In the genomic region with DNA sequence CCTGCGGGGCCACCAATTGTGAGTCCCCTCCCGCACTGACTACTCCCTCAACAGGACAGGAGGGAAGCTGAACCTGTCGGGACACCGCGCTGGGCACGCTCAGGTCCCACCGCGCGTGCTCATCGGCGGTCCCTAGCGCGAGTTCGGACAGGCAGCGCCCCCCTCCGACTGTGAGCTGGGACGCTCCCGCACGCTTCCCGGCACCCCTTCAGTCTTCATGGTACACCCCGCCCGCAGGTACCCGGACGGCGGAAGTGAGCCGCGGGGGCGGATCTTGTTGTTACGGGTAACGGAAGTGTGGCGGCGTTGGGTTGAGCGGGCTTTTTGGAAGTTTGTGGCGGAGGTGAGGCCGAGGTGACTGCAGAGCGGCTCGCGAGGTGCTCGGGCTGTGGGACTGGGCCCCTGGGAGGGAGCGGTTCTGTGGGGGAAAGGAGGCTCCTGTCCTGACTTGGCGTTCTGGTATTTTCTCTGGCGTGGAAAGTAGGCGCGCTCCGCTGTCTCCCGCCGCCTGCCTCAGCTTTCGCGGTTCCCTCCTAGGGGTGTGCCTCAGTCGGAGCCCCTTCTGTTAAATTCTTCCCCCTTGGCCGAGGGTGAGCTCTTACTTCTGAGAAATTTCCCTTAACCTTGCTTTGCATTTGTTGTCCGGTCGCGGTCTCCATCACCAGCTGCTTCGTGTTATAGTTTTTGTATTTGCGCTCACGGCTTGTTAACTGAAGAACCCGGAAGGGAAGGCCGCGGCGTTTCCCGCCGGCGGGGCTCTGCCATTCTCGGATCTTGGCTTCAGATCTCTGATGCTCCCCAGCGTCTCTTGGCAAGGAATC, we compare ENCODE assay signal across 8 cellular contexts. TPM values are rescaled to one million over a fixed set of nuclear protein-coding genes. Genes with fewer than 3 reads are reported as not detected.
A peak's percentile ranks its signal among the peaks of the same experiment; 100 is the strongest.
DNase-seq lines count a peak whose midpoint lies in the region; ATAC-seq and TF ChIP-seq lines count a peak whose summit lies in the region.

A gene (plus strand): TSS at position 289 of the 821 bp plus-strand sequence. CDS start 3,669 bp downstream, outside the sequence.

- H3K36me3 ChIP-seq in endodermal cell (ENCODE audit: control insufficient read depth, insufficient read depth, low read length) (peaks cover 15% of the 10 kb centered on the region), mesodermal cell (ENCODE audit: control insufficient read depth, insufficient read depth, low read length) (peaks cover 31% of the 10 kb centered on the region)

- peak; percentile 94 for ATAC-seq in GM21381 (IDR thresholded peaks at IDR 0.05; ENCODE audit: unreplicated experiment)
- ATAC-seq in activated CD8-positive, alpha-beta memory T cell treated with anti-CD3 and anti-CD28 coated beads, Interleukin-2, amount 10 ng/mL, durations not matched to agents 7 days and 5 days: peak; percentile 93

- H3K9me3 ChIP-seq in endodermal cell (ENCODE audit: control insufficient read depth, low read length) (peaks cover 21% of the 10 kb centered on the region), mesodermal cell (ENCODE audit: control insufficient read depth, low read length) (peaks cover 5% of the 10 kb centered on the region)

- H3K27me3 Mint-ChIP-seq in Calu3 (ENCODE audit: unreplicated experiment) (peaks cover 30% of the 10 kb centered on the region), endodermal cell (ENCODE audit: insufficient read depth) (peaks cover 26% of the 10 kb centered on the region)
- peaks cover 7% of the 10 kb centered on the region for H3K27me3 Mint-ChIP-seq in activated CD8-positive, alpha-beta memory T cell treated with anti-CD3 and anti-CD28 coated beads, Interleukin-2, amount 10 ng/mL, durations not matched to agents 7 days and 5 days

- intact Hi-C loops in Calu3 (cut with micrococcal nuclease; ENCODE audit: unreplicated experiment): loop anchor here (1.0 kb wide), 2 partner anchors 38 to 350 kb away; no protein-coding TSS in a partner anchor

- WGBS in endodermal cell (ENCODE audit: insufficient coverage in 1 of 2, insufficient read length in 1 of 2), 2 experiments: 0% methylated on average over 33 to 66 of the region's 66 CpGs
- WGBS in mesodermal cell (ENCODE audit: insufficient coverage in 2 of 2), 2 experiments: 0% methylated on average over 41 to 58 of the region's 66 CpGs

- TSS peak; percentile 52 for BruUV-seq in Calu3 (replicated peaks; lab: Mats Ljungman, UMichigan)

- no peak within 1 kb of the TSS for H3K27ac ChIP-seq in endodermal cell (ENCODE audit: low read depth, low read length)
- H3K27ac ChIP-seq in mesodermal cell (ENCODE audit: low read depth, low read length, severe bottlenecking): no peak within 1 kb of the TSS

- H3K27ac Mint-ChIP-seq in Calu3 (ENCODE audit: unreplicated experiment) (peak within 1 kb of the TSS; percentile 79), endodermal cell (peak within 1 kb of the TSS; percentile 84)
- H3K27ac Mint-ChIP-seq in activated CD8-positive, alpha-beta memory T cell treated with anti-CD3 and anti-CD28 coated beads, Interleukin-2, amount 10 ng/mL, durations not matched to agents 7 days and 5 days: peak within 1 kb of the TSS; percentile 92

- peaks cover 4% of the 10 kb centered on the region for H3K27me3 ChIP-seq in endodermal cell (ENCODE audit: control insufficient read depth, insufficient read depth, low read length, poor library complexity, severe bottlenecking)

- peaks cover 37% of the 10 kb centered on the region for H3K36me3 Mint-ChIP-seq in Calu3 (ENCODE audit: insufficient read depth, unreplicated experiment)
- peaks cover 40% of the 10 kb centered on the region for H3K36me3 Mint-ChIP-seq in activated CD8-positive, alpha-beta memory T cell treated with anti-CD3 and anti-CD28 coated beads, Interleukin-2, amount 10 ng/mL, durations not matched to agents 7 days and 5 days
- peaks cover 20% of the 10 kb centered on the region for H3K36me3 Mint-ChIP-seq in endodermal cell (ENCODE audit: low read depth)

- no peak for TF ChIP-seq CTCF in Calu3 (IDR thresholded peaks at IDR 0.05; ENCODE audit: unreplicated experiment)
- TF ChIP-seq CTCF in endodermal cell (conservative IDR thresholded peaks at IDR 0.05): peak; percentile 70

- DNase-seq in Calu3: peak; percentile 98
- DNase-seq in HUDEP-2 (lab: John Stamatoyannopoulos, UW; ENCODE audit: unreplicated experiment in 76 of 76): peak; percentile 15 to 97 (median 92)
- peak; percentile 96 for DNase-seq in NOMO-1 treated with dmso at 0.1 percent for 144 hours (lab: John Stamatoyannopoulos, UW; ENCODE audit: unreplicated experiment)
- DNase-seq in activated CD8-positive, alpha-beta memory T cell treated with anti-CD3 and anti-CD28 coated beads, Interleukin-2, amount 10 ng/mL, durations not matched to agents 7 days and 5 days: peak; percentile 98
- DNase-seq in endodermal cell: peak; percentile 99
- DNase-seq in stimulated activated CD8-positive, alpha-beta memory T cell treated with anti-CD3 and anti-CD28 coated beads, Interleukin-15, amount 100 ng/mL, for 4 hours (ENCODE audit: low read depth in 2 of 2): peak; percentile 89 to 94

- peak within 1 kb of the TSS; percentile 63 for H3K9ac ChIP-seq in endodermal cell (ENCODE audit: extremely low read depth, low read length, poor library complexity, severe bottlenecking)

- H3K4me3 ChIP-seq in endodermal cell (ENCODE audit: low read length): peak within 1 kb of the TSS; percentile 92
- H3K4me3 ChIP-seq in mesodermal cell (ENCODE audit: extremely low read depth, insufficient read depth, low read length, poor library complexity, severe bottlenecking): peak within 1 kb of the TSS; percentile 83

- peaks cover 29% of the 10 kb centered on the region for H3K4me1 Mint-ChIP-seq in Calu3 (ENCODE audit: low read depth, unreplicated experiment)
- H3K4me1 Mint-ChIP-seq in activated CD8-positive, alpha-beta memory T cell treated with anti-CD3 and anti-CD28 coated beads, Interleukin-2, amount 10 ng/mL, durations not matched to agents 7 days and 5 days: peaks cover 43% of the 10 kb centered on the region
- peaks cover 17% of the 10 kb centered on the region for H3K4me1 Mint-ChIP-seq in endodermal cell

- no peaks in the 10 kb centered on the region for H3K9me3 Mint-ChIP-seq in Calu3 (ENCODE audit: low read depth, unreplicated experiment)
- no peaks in the 10 kb centered on the region for H3K9me3 Mint-ChIP-seq in activated CD8-positive, alpha-beta memory T cell treated with anti-CD3 and anti-CD28 coated beads, Interleukin-2, amount 10 ng/mL, durations not matched to agents 7 days and 5 days (ENCODE audit: low read depth)
- peaks cover 20% of the 10 kb centered on the region for H3K9me3 Mint-ChIP-seq in endodermal cell

- H3K4me1 ChIP-seq in endodermal cell (ENCODE audit: control insufficient read depth, insufficient read depth, low read length): no peaks in the 10 kb centered on the region
- H3K4me1 ChIP-seq in mesodermal cell (ENCODE audit: control insufficient read depth, insufficient read depth, low read length, poor library complexity, severe bottlenecking): peaks cover 7% of the 10 kb centered on the region

- CTCF ChIA-PET in Calu3 (lab: Charles Lee): interaction anchor here (0.6 to 3.0 kb wide), 5 partner anchors 38 to 339 kb away, joined by 3 to 28 read pairs (median 4); a partner anchor contains a TSS
- CTCF ChIA-PET in activated CD8-positive, alpha-beta memory T cell treated with anti-CD3 and anti-CD28 coated beads, Interleukin-2, amount 10 ng/mL, durations not matched to agents 7 days and 5 days (lab: Charles Lee): interaction anchor here (0.8 to 7.0 kb wide), 15 partner anchors 9 to 339 kb away, joined by 3 to 108 read pairs (median 4); a partner anchor contains a TSS

- H3K4me3 Mint-ChIP-seq in Calu3 (ENCODE audit: low read depth, unreplicated experiment) (peak within 1 kb of the TSS; percentile 91), endodermal cell (peak within 1 kb of the TSS; percentile 95)
- H3K4me3 Mint-ChIP-seq in activated CD8-positive, alpha-beta memory T cell treated with anti-CD3 and anti-CD28 coated beads, Interleukin-2, amount 10 ng/mL, durations not matched to agents 7 days and 5 days: peak within 1 kb of the TSS; percentile 89

RNA-seq across cellular contexts. Expression of the gene that starts here (rescaled TPM):
- total RNA-seq in Calu3 (2022): 138 and 140 TPM in 2 replicates
- 100 to 1,000 TPM; 206 to 236 TPM for total RNA-seq in activated CD8-positive, alpha-beta memory T cell treated with anti-CD3 and anti-CD28 coated beads, Interleukin-2, amount 10 ng/mL, durations not matched to agents 7 days and 5 days
- total RNA-seq in endodermal cell: 100 to 1,000 TPM in 1 of 2 donors, 10 to 100 TPM in 1; 94.5 to 173 TPM
- 88.2 TPM for polyA plus RNA-seq in endodermal cell (2013, experiment 1 of 2)
- 86.2 TPM for polyA plus RNA-seq in endodermal cell (2013, experiment 2 of 2)
- polyA plus RNA-seq in mesodermal cell (2013, experiment 1 of 2): 52.9 TPM
- 60.1 TPM for polyA plus RNA-seq in mesodermal cell (2013, experiment 2 of 2)
